12 cellular contexts compared by ENCODE assay signal in the genomic region with DNA sequence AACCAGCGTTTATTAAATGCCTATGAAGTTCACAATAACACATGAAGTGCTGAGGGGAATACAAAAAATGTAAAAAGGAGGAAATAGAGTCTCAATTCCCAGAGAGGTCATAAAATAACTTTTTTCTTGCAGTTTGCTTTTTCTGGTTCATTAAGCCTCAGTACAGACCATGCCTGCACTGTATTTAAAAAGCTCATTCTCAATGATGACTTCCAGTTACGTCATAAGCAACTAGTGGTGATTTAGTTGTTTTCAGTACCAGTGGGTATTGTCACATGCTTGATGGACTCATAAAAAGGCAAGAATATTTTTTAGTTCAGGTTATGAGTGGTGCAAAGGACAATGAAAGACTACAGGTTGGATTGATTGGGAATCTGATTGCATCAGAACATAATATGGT.
DNase-seq lines count a peak whose midpoint lies in the region; ATAC-seq and TF ChIP-seq lines count a peak whose summit lies in the region.
"Had no signal": no experiment of that assay in that cellular context is flagged by ENCODE, and none has a peak within 500 bp of the region (broad histone marks: within the 10 kb centered on the region; RNA-seq: fewer than 3 reads in every experiment).

No MANE protein-coding gene starts in this region.

- no peak for ATAC-seq in left lung
- ATAC-seq: GM23338 had no signal

- H3K36me3 ChIP-seq in left lung (no peaks in the 10 kb centered on the region), subcutaneous abdominal adipose tissue (ENCODE audit: control insufficient read depth in 5 of 5, insufficient read depth in 5 of 5, low read length in 5 of 5) (no peaks in the 10 kb centered on the region)

- DNase-seq in M059J (ENCODE audit: low read depth): peak; percentile 43
- DNase-seq in cardiac fibroblast (ENCODE audit: low read depth in 2 of 2): peak; percentile 30 to 66
- no peak for DNase-seq in left lung
- DNase-seq in Ammon's horn (ENCODE audit: low spot score): no peak
- no peak for DNase-seq in NCI-H1417 (lab: John Stamatoyannopoulos, UW)
- DNase-seq in KBM-7: no peak
- DNase-seq in NCI-H1436 treated with DMSO at 0.1 percent for 48 hours (lab: John Stamatoyannopoulos, UW): no peak
- DNase-seq: activated T-cell treated with anti-CD3 and anti-CD28 coated beads for 4 hours, NCI-H146, NCI-H510A treated with DMSO at 0.1 percent for 48 hours had no signal

- H3K4me1 ChIP-seq in left lung: peaks cover 0 to 8% of the 10 kb centered on the region in 2 donors
- H3K4me1 ChIP-seq in subcutaneous abdominal adipose tissue (ENCODE audit: control insufficient read depth in 5 of 5, insufficient read depth in 5 of 5, low read length in 5 of 5): peaks cover 0 to 33% (median 28%) of the 10 kb centered on the region in 5 donors

- H3K9ac ChIP-seq in subcutaneous abdominal adipose tissue (ENCODE audit: low read length in 5 of 5): peak overlapping the region in 1 of 5 donors; percentile 29

- H3K4me3 ChIP-seq in cardiac fibroblast (replicated peaks in 1 of 2; ENCODE audit: low read depth in 2 of 2, low read length in 2 of 2): no peak overlapping the region
- H3K4me3 ChIP-seq in left lung: no peak overlapping the region
- no peak overlapping the region for H3K4me3 ChIP-seq in subcutaneous abdominal adipose tissue (ENCODE audit: low read depth in 1 of 5, low read length in 5 of 5)
- H3K4me3 ChIP-seq: GM23338 had no signal

- TF ChIP-seq CTCF in cardiac fibroblast (IDR thresholded peaks at IDR 0.05; ENCODE audit: low read depth, low read length) (no peak), left lung (IDR thresholded peaks at IDR 0.05) (no peak)

- H3K9me3 ChIP-seq in left lung (no peaks in the 10 kb centered on the region), subcutaneous abdominal adipose tissue (ENCODE audit: control insufficient read depth in 5 of 5, low read length in 5 of 5) (no peaks in the 10 kb centered on the region)

- intact Hi-C loops in left lung (cut with DNase I): no loop called here

- peak overlapping the region; percentile 11 to 55 for H3K27ac ChIP-seq in left lung
- peak overlapping the region; percentile 56 for H3K27ac ChIP-seq in subcutaneous abdominal adipose tissue (ENCODE audit: low read depth, low read length)

- in situ Hi-C loops in KBM-7 (cut with MboI; ENCODE audit: low pct_unique_long_range_greater_than_20kb, low sequenced_read_pairs): no loop called here

- H3K27me3 ChIP-seq in left lung (no peaks in the 10 kb centered on the region), subcutaneous abdominal adipose tissue (ENCODE audit: control insufficient read depth in 5 of 5, insufficient read depth in 4 of 5, low read length in 5 of 5) (no peaks in the 10 kb centered on the region)

Comparison
In these comparisons a context has a peak if more than half of its experiments do, and no peak if none do; other contexts are left out.
1. DNase-seq: peak in M059J (single experiment) and cardiac fibroblast (2 of 2); none in left lung (0 of 2), Ammon's horn (single experiment), NCI-H1417 (0 of 3), KBM-7 (single experiment) and NCI-H1436 treated with DMSO at 0.1 percent for 48 hours (single experiment).